In genomic region chr15:25661898-25662297, GRCh38 we compare ENCODE assay signal across 19 cellular contexts.
"Had no signal": no experiment of that assay in that cellular context is flagged by ENCODE, and none has a peak within 500 bp of the region (broad histone marks: within the 10 kb centered on the region; RNA-seq: fewer than 3 reads in every experiment).

No MANE protein-coding gene starts in this region.

- H3K36me3 ChIP-seq: colonic mucosa, tibial artery, uterus had no signal

- ATAC-seq: activated CD4-positive, alpha-beta T cell treated with anti-CD3 and anti-CD28 coated beads for 36 hours; body of pancreas; esophagus mucosa; natural killer cell treated with Interleukin-12 subunit alpha and Interleukin-12 subunit beta and Interleukin-15 and Interleukin-18, amount 100 ng/mL, for 72 hours; WTC11 had no signal

- H3K4me3 ChIP-seq: body of pancreas, colonic mucosa, lung, tibial artery, uterus had no signal

- H3K27me3 ChIP-seq: body of pancreas, colonic mucosa, tibial artery, uterus had no signal

- DNase-seq: activated CD4-positive, alpha-beta T cell treated with anti-CD3 and anti-CD28 coated beads for 36 hours; activated CD4-positive, alpha-beta T cell treated with anti-CD3 and anti-CD28 coated beads, Interleukin-2, amount 50 U/mL, for 48 hours; activated gamma-delta T cell treated with Interleukin-2 at 50 U/mL for 16 hours; activated T-cell treated with anti-CD3 and anti-CD28 coated beads for 4 hours; amygdala; body of pancreas; central memory CD4-positive, alpha-beta T cell; colonic mucosa; islet precursor cell; posterior cingulate gyrus; stimulated activated naive CD4-positive, alpha-beta T cell; SW 1271; T-helper 2 cell; tibial artery; uterus had no signal
